In the genomic region with DNA sequence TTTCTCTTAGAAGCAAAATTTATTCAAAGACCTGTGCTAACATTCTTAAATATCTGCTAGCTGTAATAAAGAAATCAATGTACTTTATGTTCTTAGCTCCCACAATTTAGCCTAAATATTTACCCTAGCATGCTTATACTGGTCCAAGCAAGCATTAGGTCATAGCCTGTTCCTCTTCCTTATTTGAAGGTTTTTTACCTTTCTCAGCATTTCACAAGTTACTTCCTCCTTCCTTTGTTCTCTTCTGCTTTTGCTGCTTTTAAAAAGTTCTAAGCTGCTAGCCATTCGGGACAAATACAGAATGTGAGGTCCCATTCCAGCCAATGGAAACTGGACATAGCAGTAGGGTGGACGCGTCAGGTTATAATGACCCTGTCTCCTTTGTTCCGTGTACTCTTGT, we compare ENCODE assay signal across 8 cellular contexts.
A peak's percentile ranks its signal among the peaks of the same experiment; 100 is the strongest.
DNase-seq lines count a peak whose midpoint lies in the region; ATAC-seq and TF ChIP-seq lines count a peak whose summit lies in the region.
"Not testable (repeated sequence)": the region's sequence is repeated elsewhere in the genome, so short reads cannot be mapped to it uniquely, and the experiment has no call there.

No MANE protein-coding gene starts in this region.

- H3K4me1 Mint-ChIP-seq in CD14-positive monocyte (peaks cover 28% of the 10 kb centered on the region), activated B cell treated with CpG ODN at 0.5 μM for 24 hours (peaks cover 47% of the 10 kb centered on the region), naive B cell (peaks cover 12 to 17% (median 13%) of the 10 kb centered on the region in 3 donors)

- not testable (repeated sequence) for H3K27me3 ChIP-seq in HL-60 (ENCODE audit: insufficient read depth, poor library complexity, severe bottlenecking); uterus

- H3K4me3 ChIP-seq in HL-60 (replicated peaks; ENCODE audit: insufficient read depth, low read length); NB4 (ENCODE audit: low read depth, low read length); uterus: not testable (repeated sequence)

- H3K27me3 Mint-ChIP-seq in CD14-positive monocyte (ENCODE audit: low read depth in 3 of 3); activated B cell treated with CpG ODN at 0.5 μM for 24 hours; naive B cell: not testable (repeated sequence)

- not testable (repeated sequence) for DNase-seq in CD14-positive monocyte (ENCODE audit: low spot score); activated B cell treated with CpG ODN at 0.5 μM for 24 hours; epithelial cell of prostate (ENCODE audit: low read depth, low spot score); uterus
- DNase-seq in HL-60 (ENCODE audit: low read depth in 1 of 2, low spot score in 1 of 2): peak in 1 of 2 experiments; percentile 39
- peak; percentile 45 for DNase-seq in NB4 (ENCODE audit: low read depth)
- peak; percentile 70 for DNase-seq in SKM-1 (lab: John Stamatoyannopoulos, UW; ENCODE audit: unreplicated experiment)
- peak; percentile 15 for DNase-seq in naive B cell

- not testable (repeated sequence) for TF ChIP-seq CTCF in CD14-positive monocyte (IDR thresholded peaks at IDR 0.05); HL-60 (IDR thresholded peaks at IDR 0.05; ENCODE audit: insufficient read depth, low read length); NB4 (IDR thresholded peaks at IDR 0.05; ENCODE audit: low read depth, low read length); activated B cell treated with CpG ODN at 0.5 μM for 24 hours (IDR thresholded peaks at IDR 0.05); uterus (IDR thresholded peaks at IDR 0.05)

- not testable (repeated sequence) for H3K9me3 ChIP-seq in uterus

- H3K27ac ChIP-seq in HL-60 (replicated peaks) (peak overlapping the region; percentile 13), epithelial cell of prostate (peak overlapping the region; percentile 2), uterus (peak overlapping the region; percentile 60 to 77)

- POLR2A ChIA-PET in activated B cell treated with CpG ODN at 0.5 μM for 24 hours (lab: Charles Lee): interaction anchor here (0.7 to 2.4 kb wide), 5 partner anchors 14 to 355 kb away, joined by 3 to 13 read pairs (median 3); partner anchors contain the start of gene ATXN1

- CTCF ChIA-PET in activated B cell treated with CpG ODN at 0.5 μM for 24 hours (lab: Charles Lee): interaction anchor here (0.8 to 5.5 kb wide), 6 partner anchors 14 to 365 kb away, joined by 3 to 34 read pairs (median 5); partner anchors contain the start of gene ATXN1

- H3K27ac Mint-ChIP-seq in CD14-positive monocyte (peak overlapping the region; percentile 44 to 93 (median 82)), activated B cell treated with CpG ODN at 0.5 μM for 24 hours (peak overlapping the region; percentile 84), naive B cell (peak overlapping the region; percentile 46 to 84 (median 80))

- H3K36me3 ChIP-seq in uterus: not testable (repeated sequence)

- peaks cover 4 to 23% of the 10 kb centered on the region in 2 donors for H3K4me1 ChIP-seq in uterus

- peaks cover 21 to 35% of the 10 kb centered on the region in 2 donors for H3K36me3 Mint-ChIP-seq in CD14-positive monocyte
- not testable (repeated sequence) for H3K36me3 Mint-ChIP-seq in activated B cell treated with CpG ODN at 0.5 μM for 24 hours (ENCODE audit: low read depth); naive B cell

- peak overlapping the region in 1 of 2 donors; percentile 7 for H3K4me3 Mint-ChIP-seq in CD14-positive monocyte
- not testable (repeated sequence) for H3K4me3 Mint-ChIP-seq in activated B cell treated with CpG ODN at 0.5 μM for 24 hours
- H3K4me3 Mint-ChIP-seq in naive B cell: peak overlapping the region in 3 of 8 donors; percentile 3 to 36 (median 30)

- not testable (repeated sequence) for H3K9me3 Mint-ChIP-seq in CD14-positive monocyte, activated B cell treated with CpG ODN at 0.5 μM for 24 hours, naive B cell

- ATAC-seq in activated B cell treated with CpG ODN at 0.5 μM for 24 hours (ENCODE audit: low read depth): not testable (repeated sequence)
- ATAC-seq in naive B cell (ENCODE audit: low read depth in 2 of 2): peak; percentile 39 to 45

- not testable (repeated sequence) for TF ChIP-seq POLR2A in NB4 (IDR thresholded peaks at IDR 0.05; ENCODE audit: extremely low read depth, insufficient read length); uterus (IDR thresholded peaks at IDR 0.05)

- intact Hi-C loops in CD14-positive monocyte (cut with micrococcal nuclease): loop anchor here (5.0 kb wide), 1 partner anchor 74 kb away; no protein-coding TSS in a partner anchor
- intact Hi-C loops in activated B cell treated with CpG ODN at 0.5 μM for 24 hours (cut with micrococcal nuclease): loop anchor here (2.0 to 10.0 kb wide), 2 partner anchors 32 to 548 kb away; no protein-coding TSS in a partner anchor
- intact Hi-C loops in uterus (cut with DNase I; ENCODE audit: low total_unique reads): loop anchor here (10.0 kb wide), 1 partner anchor 62 kb away; no protein-coding TSS in a partner anchor

Comparison
In these comparisons a context has a peak if more than half of its experiments do, and no peak if none do; other contexts are left out.
1. H3K27ac ChIP-seq: peak in every context shown above with its lines; median percentile 68 in uterus; 13 in HL-60; 2 in epithelial cell of prostate.